In the genomic region with DNA sequence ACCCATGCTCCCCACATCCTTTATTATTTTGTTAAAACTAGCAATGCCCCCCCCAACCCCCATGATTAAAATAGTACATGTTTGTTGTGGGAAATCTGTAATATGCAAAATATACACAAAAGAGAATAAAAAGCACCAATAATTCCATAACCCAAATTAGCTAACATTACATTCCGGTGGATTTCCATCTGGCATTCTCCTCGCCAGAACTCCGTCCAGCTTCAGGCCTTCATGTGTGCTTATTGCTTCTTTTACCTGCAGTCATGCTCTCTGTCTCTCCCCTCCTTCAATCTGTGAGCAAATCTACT, we compare ENCODE assay signal across 8 cellular contexts. TPM values are rescaled to one million over a fixed set of nuclear protein-coding genes. Genes with fewer than 3 reads are reported as not detected.
A peak's percentile ranks its signal among the peaks of the same experiment; 100 is the strongest.
DNase-seq lines count a peak whose midpoint lies in the region; ATAC-seq, FAIRE-seq and TF ChIP-seq lines count a peak whose summit lies in the region.
"Had no signal": no experiment of that assay in that cellular context is flagged by ENCODE, and none has a peak within 500 bp of the region (broad histone marks: within the 10 kb centered on the region; RNA-seq: fewer than 3 reads in every experiment).

No MANE protein-coding gene starts in this region.

- H3K27me3 ChIP-seq in DND-41 (ENCODE audit: insufficient read depth, low read length, poor library complexity) (no peaks in the 10 kb centered on the region), SJSA1 (replicated peaks) (no peaks in the 10 kb centered on the region), endothelial cell of umbilical vein (ENCODE audit: control insufficient read depth in 2 of 2, insufficient read depth in 2 of 2, low read length in 2 of 2) (no peaks in the 10 kb centered on the region)

- no TSS peak for BruUV-seq in endothelial cell of umbilical vein (replicated peaks; lab: Mats Ljungman, UMichigan)

- no peak overlapping the region for H3K4me3 ChIP-seq in DND-41 (ENCODE audit: low read depth in 1 of 2, low read length in 2 of 2)
- H3K4me3 ChIP-seq in SJSA1, result no peak overlapping the region
- no peak overlapping the region for H3K4me3 ChIP-seq in endothelial cell of umbilical vein (replicated peaks in 1 of 3; ENCODE audit: insufficient read depth in 1 of 3, low read depth in 1 of 3, low read length in 3 of 3)

- peaks cover 26% of the 10 kb centered on the region for H3K4me1 Mint-ChIP-seq in progenitor cell of endocrine pancreas (ENCODE audit: low read depth)

- dilution Hi-C loops in endothelial cell of umbilical vein (cut with MboI; ENCODE audit: extremely low pct_ligation_motif_present, low sequenced_read_pairs), result no loop called here

- 0 out of 2 replicates have a peak overlapping the region, but pooled peaks have one; percentile 62 for H3K27ac ChIP-seq in DND-41 (ENCODE audit: low read length)
- peak overlapping the region; percentile 94 for H3K27ac ChIP-seq in SJSA1
- peak overlapping the region; percentile 96 for H3K27ac ChIP-seq in endothelial cell of umbilical vein (ENCODE audit: insufficient read depth, low read depth, low read length)

- H3K79me2 ChIP-seq in DND-41 (ENCODE audit: insufficient read depth, low read length) (no peaks in the 10 kb centered on the region), endothelial cell of umbilical vein (ENCODE audit: control insufficient read depth, insufficient read depth, low read length) (no peaks in the 10 kb centered on the region)

- no peaks in the 10 kb centered on the region for H3K9me3 Mint-ChIP-seq in progenitor cell of endocrine pancreas (ENCODE audit: low read depth)

- H3K36me3 ChIP-seq in DND-41 (ENCODE audit: insufficient read depth, low read length) (no peaks in the 10 kb centered on the region), SJSA1 (no peaks in the 10 kb centered on the region), endothelial cell of umbilical vein (ENCODE audit: control insufficient read depth in 2 of 2, extremely low read depth in 1 of 2, insufficient read depth in 2 of 2, low read length in 2 of 2) (no peaks in the 10 kb centered on the region)

- no peak overlapping the region for H3K4me3 Mint-ChIP-seq in progenitor cell of endocrine pancreas (ENCODE audit: low read depth)

- intact Hi-C loops in endothelial cell of umbilical vein (cut with micrococcal nuclease), result loop anchor here (1.0 kb wide), 5 partner anchors 11 to 44 kb away; no protein-coding TSS in a partner anchor

- H3K27ac Mint-ChIP-seq in progenitor cell of endocrine pancreas, result peak overlapping the region; percentile 93

- no peak overlapping the region for H3K9ac ChIP-seq in DND-41 (ENCODE audit: low read depth, low read length)
- H3K9ac ChIP-seq in endothelial cell of umbilical vein (replicated peaks; ENCODE audit: extremely low read depth, insufficient read depth, low read length), result peak overlapping the region; percentile 88

- DNase-seq in DND-41 (no peak), SJSA1 (ENCODE audit: low read depth in 1 of 2, low spot score in 2 of 2) (no peak), endothelial cell of umbilical vein (ENCODE audit: low read depth, low spot score) (no peak), progenitor cell of endocrine pancreas (ENCODE audit: low spot score, unreplicated experiment) (no peak)
- DNase-seq in stimulated activated CD4-positive, alpha-beta T cell treated with anti-CD3 and anti-CD28 coated beads, Interleukin-2, amount 100 ng/mL, for 48 hours, result no peak

- H2AFZ ChIP-seq in DND-41 (ENCODE audit: low read depth, low read length) (no peak overlapping the region), endothelial cell of umbilical vein (ENCODE audit: low read depth, low read length) (peak overlapping the region; percentile 67)

- H3K9me3 ChIP-seq in DND-41 (ENCODE audit: insufficient read depth, low read length, severe bottlenecking), result no peaks in the 10 kb centered on the region
- no peaks in the 10 kb centered on the region for H3K9me3 ChIP-seq in SJSA1 (replicated peaks)
- no peaks in the 10 kb centered on the region for H3K9me3 ChIP-seq in endothelial cell of umbilical vein (replicated peaks; ENCODE audit: control insufficient read depth, insufficient read depth, low read length)

- no peaks in the 10 kb centered on the region for H3K27me3 Mint-ChIP-seq in progenitor cell of endocrine pancreas

- peak overlapping the region; percentile 50; the same call in 1 of the 2 replicates for H3K4me2 ChIP-seq in DND-41 (ENCODE audit: insufficient read depth, low read length)
- peak overlapping the region; percentile 70 for H3K4me2 ChIP-seq in endothelial cell of umbilical vein (ENCODE audit: insufficient read depth, low read length)

- ATAC-seq in DND-41 (ENCODE audit: insufficient read depth, low read depth) (no peak), HG03457 (IDR thresholded peaks at IDR 0.05; ENCODE audit: unreplicated experiment) (no peak), GM21447 (IDR thresholded peaks at IDR 0.05; ENCODE audit: unreplicated experiment) (no peak)

- no peaks in the 10 kb centered on the region for H3K36me3 Mint-ChIP-seq in progenitor cell of endocrine pancreas (ENCODE audit: insufficient read depth)

- peaks cover 28% of the 10 kb centered on the region for H3K4me1 ChIP-seq in DND-41 (ENCODE audit: insufficient read depth, low read length)
- H3K4me1 ChIP-seq in SJSA1 (replicated peaks), result peaks cover 51% of the 10 kb centered on the region
- H3K4me1 ChIP-seq in endothelial cell of umbilical vein (ENCODE audit: control insufficient read depth, extremely low read depth, insufficient read depth, low read length), result peaks cover 25% of the 10 kb centered on the region

- H3K9me1 ChIP-seq in endothelial cell of umbilical vein (replicated peaks; ENCODE audit: control insufficient read depth, extremely low read depth, insufficient read depth, low read length), result no peaks in the 10 kb centered on the region

- POLR2A ChIA-PET in endothelial cell of umbilical vein (lab: Charles Lee), result interaction anchor here (1.3 to 2.1 kb wide), 2 partner anchors 10 to 25 kb away, joined by 5 to 11 read pairs; partner anchors contain the start of gene IER3

- peak; percentile 4 for TF ChIP-seq POLR2A in endothelial cell of umbilical vein (IDR thresholded peaks at IDR 0.05; ENCODE audit: low read depth, low read length)

- TF ChIP-seq CTCF in DND-41 (IDR thresholded peaks at IDR 0.05; ENCODE audit: borderline replicate concordance, extremely low read depth, low read length, poor library complexity, severe bottlenecking), result no peak
- no peak for TF ChIP-seq CTCF in endothelial cell of umbilical vein (IDR thresholded peaks at IDR 0.05; ENCODE audit: extremely low read depth in 1 of 2, insufficient read depth in 1 of 2, low read depth in 1 of 2, low read length in 2 of 2)
- no peak for TF ChIP-seq CTCF in progenitor cell of endocrine pancreas (IDR thresholded peaks at IDR 0.05; ENCODE audit: unreplicated experiment)

- H4K20me1 ChIP-seq in DND-41 (ENCODE audit: insufficient read depth, low read length) (no peaks in the 10 kb centered on the region), endothelial cell of umbilical vein (replicated peaks; ENCODE audit: control insufficient read depth, extremely low read depth, insufficient read depth, low read length) (no peaks in the 10 kb centered on the region)

- FAIRE-seq in endothelial cell of umbilical vein (lab: Jason Lieb, UNC), result no peak
- FAIRE-seq: G401.6 had no signal

- CTCF ChIA-PET in endothelial cell of umbilical vein (lab: Charles Lee), result interaction anchor here (0.8 to 2.5 kb wide), 14 partner anchors 12 to 317 kb away, joined by 3 to 14 read pairs (median 4); partner anchors contain the start of gene GTF2H4

RNA-seq across cellular contexts. Expression of gene IER3, which starts 25.5 kb away (rescaled TPM):
- 119 and 139 TPM in 2 replicates for total RNA-seq in SJSA1 (2014; rRNA removed; shearing (Covaris generic))
- total RNA-seq in endothelial cell of umbilical vein, result 163 and 170 TPM in 2 replicates
- 344 and 468 TPM in 2 replicates for polyA plus RNA-seq in endothelial cell of umbilical vein
- 344 and 363 TPM in 2 replicates for polyA plus RNA-seq in endothelial cell of umbilical vein (2011; cell fraction: cytosol; rRNA removed)
- polyA plus RNA-seq in endothelial cell of umbilical vein (2011; cell fraction: nucleus; rRNA removed), result 547 and 658 TPM in 2 replicates
- 266 and 464 TPM in 2 replicates for polyA plus RNA-seq in endothelial cell of umbilical vein (2012)
- 77.6 and 100 TPM in 2 replicates for polyA minus RNA-seq in endothelial cell of umbilical vein
- 38.7 TPM for polyA minus RNA-seq in endothelial cell of umbilical vein (2011; cell fraction: cytosol; rRNA and poly(A)+ RNA removed)
- polyA minus RNA-seq in endothelial cell of umbilical vein (2011; cell fraction: nucleus; rRNA and poly(A)+ RNA removed), result 87.7 and 161 TPM in 2 replicates
- 22.1 and 23.2 TPM in 2 replicates for total RNA-seq in progenitor cell of endocrine pancreas

RNA-seq across cellular contexts. Expression of gene FLOT1, which starts 27.3 kb away (rescaled TPM):
- 200 and 254 TPM in 2 replicates for total RNA-seq in SJSA1 (2014; rRNA removed; shearing (Covaris generic))
- total RNA-seq in endothelial cell of umbilical vein, result 141 and 145 TPM in 2 replicates
- 146 and 154 TPM in 2 replicates for polyA plus RNA-seq in endothelial cell of umbilical vein
- 146 and 167 TPM in 2 replicates for polyA plus RNA-seq in endothelial cell of umbilical vein (2011; cell fraction: cytosol; rRNA removed)
- 258 and 271 TPM in 2 replicates for polyA plus RNA-seq in endothelial cell of umbilical vein (2011; cell fraction: nucleus; rRNA removed)
- 59.6 and 86.3 TPM in 2 replicates for polyA plus RNA-seq in endothelial cell of umbilical vein (2012)
- 122 and 136 TPM in 2 replicates for polyA minus RNA-seq in endothelial cell of umbilical vein
- 62.8 TPM for polyA minus RNA-seq in endothelial cell of umbilical vein (2011; cell fraction: cytosol; rRNA and poly(A)+ RNA removed)
- 238 and 240 TPM in 2 replicates for polyA minus RNA-seq in endothelial cell of umbilical vein (2011; cell fraction: nucleus; rRNA and poly(A)+ RNA removed)
- 111 and 115 TPM in 2 replicates for total RNA-seq in progenitor cell of endocrine pancreas

RNA-seq across cellular contexts. Expression of gene TUBB, which starts 49.7 kb away (rescaled TPM):
- 1,157 and 1,642 TPM in 2 replicates for total RNA-seq in SJSA1 (2014; rRNA removed; shearing (Covaris generic))
- total RNA-seq in endothelial cell of umbilical vein, result 1,243 and 1,276 TPM in 2 replicates
- polyA plus RNA-seq in endothelial cell of umbilical vein, result 1,408 and 1,437 TPM in 2 replicates
- polyA plus RNA-seq in endothelial cell of umbilical vein (2011; cell fraction: cytosol; rRNA removed), result 1,278 and 1,444 TPM in 2 replicates
- polyA plus RNA-seq in endothelial cell of umbilical vein (2011; cell fraction: nucleus; rRNA removed), result 567 and 602 TPM in 2 replicates
- polyA plus RNA-seq in endothelial cell of umbilical vein (2012), result 869 and 1,219 TPM in 2 replicates
- polyA minus RNA-seq in endothelial cell of umbilical vein, result 1,727 and 1,760 TPM in 2 replicates
- 468 TPM for polyA minus RNA-seq in endothelial cell of umbilical vein (2011; cell fraction: cytosol; rRNA and poly(A)+ RNA removed)
- polyA minus RNA-seq in endothelial cell of umbilical vein (2011; cell fraction: nucleus; rRNA and poly(A)+ RNA removed), result 213 and 284 TPM in 2 replicates
- total RNA-seq in progenitor cell of endocrine pancreas, result 1,227 and 1,272 TPM in 2 replicates

RNA-seq across cellular contexts. Expression of gene MDC1, which starts 52.7 kb away (rescaled TPM):
- total RNA-seq in SJSA1 (2014; rRNA removed; shearing (Covaris generic)), result 8.4 and 8.6 TPM in 2 replicates
- total RNA-seq in endothelial cell of umbilical vein, result 42.3 and 43.6 TPM in 2 replicates
- 15.6 and 16.8 TPM in 2 replicates for polyA plus RNA-seq in endothelial cell of umbilical vein
- polyA plus RNA-seq in endothelial cell of umbilical vein (2011; cell fraction: cytosol; rRNA removed), result 13.0 and 13.4 TPM in 2 replicates
- polyA plus RNA-seq in endothelial cell of umbilical vein (2011; cell fraction: nucleus; rRNA removed), result 36.2 and 49.0 TPM in 2 replicates
- 16.8 and 20.4 TPM in 2 replicates for polyA plus RNA-seq in endothelial cell of umbilical vein (2012)
- polyA minus RNA-seq in endothelial cell of umbilical vein, result 14.6 and 17.6 TPM in 2 replicates
- polyA minus RNA-seq in endothelial cell of umbilical vein (2011; cell fraction: cytosol; rRNA and poly(A)+ RNA removed), result 20.7 TPM
- polyA minus RNA-seq in endothelial cell of umbilical vein (2011; cell fraction: nucleus; rRNA and poly(A)+ RNA removed), result 11.9 and 14.6 TPM in 2 replicates
- 58.5 and 67.6 TPM in 2 replicates for total RNA-seq in progenitor cell of endocrine pancreas
